8 cellular contexts compared by ENCODE assay signal in genomic region chr3:129160891-129161859, GRCh38. TPM values are rescaled to one million over a fixed set of nuclear protein-coding genes. Genes with fewer than 3 reads are reported as not detected.
DNase-seq lines count a peak whose midpoint lies in the region; ATAC-seq and TF ChIP-seq lines count a peak whose summit lies in the region.

TSS of gene ISY1 (minus strand) at chr3:129161063. CDS start at chr3:129160975, 88 bp downstream.

- H3K9me3 Mint-ChIP-seq in activated T-cell treated with anti-CD3 and anti-CD28 coated beads, Interleukin-2, amount 50 U/mL, for 24 hours, result no peaks in the 10 kb centered on the region

- peak within 1 kb of the TSS; percentile 99 for H3K27ac Mint-ChIP-seq in activated T-cell treated with anti-CD3 and anti-CD28 coated beads, Interleukin-2, amount 50 U/mL, for 24 hours

- H3K79me2 ChIP-seq in DND-41 (ENCODE audit: insufficient read depth, low read length), result peaks cover 37% of the 10 kb centered on the region

- H3K4me2 ChIP-seq in DND-41 (ENCODE audit: insufficient read depth, low read length), result peak within 1 kb of the TSS; percentile 86

- peak; percentile 90 for DNase-seq in DND-41
- peak; percentile 97 for DNase-seq in KG1 (lab: John Stamatoyannopoulos, UW)
- DNase-seq in activated T-cell treated with anti-CD3 and anti-CD28 coated beads, Interleukin-2, amount 50 U/mL, for 24 hours, result peak; percentile 90
- peak; percentile 76 to 84 for DNase-seq in stimulated activated CD8-positive, alpha-beta memory T cell treated with anti-CD3 and anti-CD28 coated beads, Interleukin-7, amount 100 ng/mL, for 4 hours (ENCODE audit: low read depth in 2 of 2)

- ATAC-seq in DND-41 (ENCODE audit: insufficient read depth, low read depth), result peak; percentile 77
- peak; percentile 79 for ATAC-seq in GM21723 (IDR thresholded peaks at IDR 0.05; ENCODE audit: unreplicated experiment)

- peaks cover 3% of the 10 kb centered on the region; the same call in 1 of the 2 replicates for H4K20me1 ChIP-seq in DND-41 (ENCODE audit: insufficient read depth, low read length)

- H3K4me1 ChIP-seq in DND-41 (ENCODE audit: insufficient read depth, low read length), result peaks cover 36% of the 10 kb centered on the region
- H3K4me1 ChIP-seq in esophagus (ENCODE audit: control insufficient read depth in 2 of 2, insufficient read depth in 2 of 2, low read length in 1 of 2), result peaks cover 0 to 2% of the 10 kb centered on the region in 2 donors
- peaks cover 16 to 21% of the 10 kb centered on the region in 2 donors for H3K4me1 ChIP-seq in muscle layer of duodenum (ENCODE audit: control insufficient read depth in 1 of 2, insufficient read depth in 2 of 2, low read length in 2 of 2)

- peaks cover 29% of the 10 kb centered on the region for H3K36me3 ChIP-seq in DND-41 (ENCODE audit: insufficient read depth, low read length)
- no peaks in the 10 kb centered on the region for H3K36me3 ChIP-seq in esophagus (ENCODE audit: control insufficient read depth in 2 of 2, insufficient read depth in 2 of 2, low read length in 1 of 2)
- peaks cover 6 to 38% of the 10 kb centered on the region in 2 donors for H3K36me3 ChIP-seq in muscle layer of duodenum (ENCODE audit: control insufficient read depth in 1 of 2, insufficient read depth in 2 of 2, low read length in 2 of 2)

- peak within 1 kb of the TSS; percentile 91 to 96 for H3K4me3 ChIP-seq in DND-41 (ENCODE audit: low read depth in 1 of 2, low read length in 2 of 2)
- peak within 1 kb of the TSS; percentile 59 to 91 for H3K4me3 ChIP-seq in esophagus (ENCODE audit: low read depth in 1 of 2, low read length in 2 of 2)
- H3K4me3 ChIP-seq in muscle layer of duodenum (ENCODE audit: low read depth in 1 of 2, low read length in 2 of 2), result peak within 1 kb of the TSS; percentile 87 to 96

- peaks cover 78% of the 10 kb centered on the region for H3K36me3 Mint-ChIP-seq in activated T-cell treated with anti-CD3 and anti-CD28 coated beads, Interleukin-2, amount 50 U/mL, for 24 hours (ENCODE audit: low read depth)

- peak within 1 kb of the TSS; percentile 97 for H3K27ac ChIP-seq in DND-41 (ENCODE audit: low read length)
- peak within 1 kb of the TSS; percentile 87 to 99 for H3K27ac ChIP-seq in esophagus (ENCODE audit: low read depth in 2 of 2, low read length in 1 of 2)
- H3K27ac ChIP-seq in muscle layer of duodenum (ENCODE audit: low read length), result peak within 1 kb of the TSS; percentile 99

- peak within 1 kb of the TSS; percentile 64 for H3K9ac ChIP-seq in DND-41 (ENCODE audit: low read depth, low read length)

- 0% methylated on average over 67 of the region's 67 CpGs for WGBS in esophagus, 2 donors

- peaks cover 39% of the 10 kb centered on the region for H3K4me1 Mint-ChIP-seq in activated T-cell treated with anti-CD3 and anti-CD28 coated beads, Interleukin-2, amount 50 U/mL, for 24 hours (ENCODE audit: low read depth)

- peak; percentile 79 for TF ChIP-seq CTCF in DND-41 (IDR thresholded peaks at IDR 0.05; ENCODE audit: borderline replicate concordance, extremely low read depth, low read length, poor library complexity, severe bottlenecking)

- no peaks in the 10 kb centered on the region for H3K9me3 ChIP-seq in DND-41 (ENCODE audit: insufficient read depth, low read length, severe bottlenecking)
- H3K9me3 ChIP-seq in esophagus (ENCODE audit: control insufficient read depth in 2 of 2, insufficient read depth in 1 of 2, low read depth in 1 of 2, low read length in 1 of 2), result no peaks in the 10 kb centered on the region
- no peaks in the 10 kb centered on the region for H3K9me3 ChIP-seq in muscle layer of duodenum (ENCODE audit: control insufficient read depth in 1 of 2, low read length in 2 of 2)

- H2AFZ ChIP-seq in DND-41 (ENCODE audit: low read depth, low read length), result peak within 1 kb of the TSS; percentile 81

- peak within 1 kb of the TSS; percentile 87 for H3K4me3 Mint-ChIP-seq in activated T-cell treated with anti-CD3 and anti-CD28 coated beads, Interleukin-2, amount 50 U/mL, for 24 hours

- H3K27me3 ChIP-seq in DND-41 (ENCODE audit: insufficient read depth, low read length, poor library complexity) (no peaks in the 10 kb centered on the region), esophagus (ENCODE audit: control insufficient read depth in 1 of 2, insufficient read depth in 2 of 2, low read length in 2 of 2) (no peaks in the 10 kb centered on the region), muscle layer of duodenum (ENCODE audit: low read depth, low read length) (no peaks in the 10 kb centered on the region)

- H3K27me3 Mint-ChIP-seq in activated T-cell treated with anti-CD3 and anti-CD28 coated beads, Interleukin-2, amount 50 U/mL, for 24 hours, result no peaks in the 10 kb centered on the region

TF ChIP-seq in PFSK-1, 5 proteins besides CTCF, POLR2A, EP300 and RAD21:
- TF ChIP-seq POLR2AphosphoS5 (IDR thresholded peaks at IDR 0.05; ENCODE audit: low read depth, low read length) (peak; percentile 90), TAF1 (IDR thresholded peaks at IDR 0.05; ENCODE audit: borderline replicate concordance, insufficient read depth, low read length) (peak; percentile 65; the same call in 1 of the 2 replicates), SIN3A (IDR thresholded peaks at IDR 0.05; ENCODE audit: borderline replicate concordance, insufficient read depth, low read length) (no peak), REST (IDR thresholded peaks at IDR 0.05; ENCODE audit: insufficient read depth in 1 of 2, low read depth in 2 of 2, low read length in 2 of 2) (0 out of 4 replicates have a peak, but pooled peaks of 1 of the 2 experiments have one; percentile 26), FOXP2 (optimal IDR thresholded peaks at IDR 0.05; ENCODE audit: borderline replicate concordance, extremely low read depth, extremely low read length, insufficient read depth) (peak; percentile 10)

RNA-seq across cellular contexts. Expression of gene ISY1, which starts in this region (rescaled TPM):
- 24.6 TPM for polyA plus RNA-seq in PFSK-1 (2012; ENCODE audit: insufficient read length, low read depth)
- polyA plus RNA-seq in esophagus, result 10 to 100 TPM; 14.9 to 22.1 TPM

Comparison
In these comparisons a context has a peak if more than half of its experiments do, and no peak if none do; other contexts are left out.
1. Peak in every context shown above with its lines: DNase-seq, ATAC-seq, H3K4me3 ChIP-seq and H3K27ac ChIP-seq.